In genomic region chr15:67137319-67137718, GRCh38 we compare ENCODE assay signal across 2 cellular contexts.
TF ChIP-seq lines count a peak whose summit lies in the region.

No MANE protein-coding gene starts in this region.

TF ChIP-seq in GM23338, 12 proteins besides CTCF, POLR2A, EP300 and RAD21:
- TF ChIP-seq REST (IDR thresholded peaks at IDR 0.05; ENCODE audit: unreplicated experiment) (no peak), ZNF331 (CRISPR knock-in tag; IDR thresholded peaks at IDR 0.05; ENCODE audit: low read depth) (no peak), ZNF114 (CRISPR knock-in tag; IDR thresholded peaks at IDR 0.05) (no peak), EZH2 (IDR thresholded peaks at IDR 0.05; ENCODE audit: low read depth, unreplicated experiment) (no peak), POLR2AphosphoS5 (IDR thresholded peaks at IDR 0.05; ENCODE audit: low read depth) (no peak), JUNB (IDR thresholded peaks at IDR 0.05; ENCODE audit: unreplicated experiment) (no peak), ZNF462 (CRISPR knock-in tag; IDR thresholded peaks at IDR 0.05) (no peak), STAT1 (IDR thresholded peaks at IDR 0.05; ENCODE audit: unreplicated experiment) (no peak), ETS1 (IDR thresholded peaks at IDR 0.05) (no peak), CREB1 (CRISPR knock-in tag; IDR thresholded peaks at IDR 0.05; ENCODE audit: low read depth) (no peak), EZH2phosphoT487 (IDR thresholded peaks at IDR 0.05; ENCODE audit: unreplicated experiment) (no peak), NANOG (IDR thresholded peaks at IDR 0.05; ENCODE audit: borderline replicate concordance) (no peak)

TF ChIP-seq in GM12878, 131 proteins besides CTCF, POLR2A, EP300 and RAD21 (continued from another document):
- TF ChIP-seq CBFB (IDR thresholded peaks at IDR 0.05; ENCODE audit: low read depth) (no peak), YY1 (IDR thresholded peaks at IDR 0.05; ENCODE audit: low read depth, low read length) (peak; percentile 36; the same call in 1 of the 2 replicates), IKZF2 (IDR thresholded peaks at IDR 0.05) (peak in 1 of 2 experiments; percentile 18; a peak in 1 of 4 replicates), PKNOX1 (IDR thresholded peaks at IDR 0.05) (0 out of 2 replicates have a peak, but pooled peaks have one; percentile 12), CEBPZ (IDR thresholded peaks at IDR 0.05; ENCODE audit: low read depth, low read length) (no peak), NR2C1 (IDR thresholded peaks at IDR 0.05) (no peak), IRF3 (IDR thresholded peaks at IDR 0.05) (no peak), ASH2L (IDR thresholded peaks at IDR 0.05; ENCODE audit: borderline replicate concordance, low read depth) (0 out of 2 replicates have a peak, but pooled peaks have one; percentile 33), ESRRA (IDR thresholded peaks at IDR 0.05; ENCODE audit: low read length) (no peak), NFIC (IDR thresholded peaks at IDR 0.05; ENCODE audit: low read depth, low read length) (0 out of 2 replicates have a peak, but pooled peaks have one; percentile 47), ZNF384 (IDR thresholded peaks at IDR 0.05; ENCODE audit: borderline replicate concordance, low read depth, low read length) (0 out of 2 replicates have a peak, but pooled peaks have one; percentile 31), KLF5 (IDR thresholded peaks at IDR 0.05; ENCODE audit: partially characterized antibody) (no peak), ZNF622 (IDR thresholded peaks at IDR 0.05) (no peak), BACH1 (IDR thresholded peaks at IDR 0.05; ENCODE audit: borderline replicate concordance) (no peak), ATF2 (IDR thresholded peaks at IDR 0.05; ENCODE audit: low read length) (0 out of 2 replicates have a peak, but pooled peaks have one; percentile 16)
